ENCODE assay signal across 12 cellular contexts in the genomic region with DNA sequence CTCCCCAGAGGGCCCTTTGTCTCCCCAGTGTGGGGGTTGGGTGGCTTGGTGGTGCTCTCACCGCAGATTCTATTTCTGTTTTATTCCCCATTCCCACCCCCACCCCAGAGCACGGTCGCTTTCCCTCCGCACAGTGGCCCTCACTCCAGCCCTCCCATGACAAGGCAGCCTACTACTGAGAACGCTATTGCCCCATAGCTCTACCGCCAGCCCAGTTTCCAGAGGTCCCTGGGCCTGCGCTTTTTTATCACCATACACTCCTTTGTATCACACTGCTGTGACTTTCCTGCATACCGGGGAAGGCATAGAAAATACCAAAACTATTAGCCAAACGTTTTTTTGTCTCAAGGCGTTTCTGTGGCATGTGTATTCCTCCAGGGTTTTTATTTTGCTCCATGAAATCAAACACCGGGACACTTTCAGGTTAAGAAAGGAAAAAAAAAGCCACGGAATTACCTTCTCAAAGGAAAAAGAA. TPM values are rescaled to one million over a fixed set of nuclear protein-coding genes. Genes with fewer than 3 reads are reported as not detected.
A peak's percentile ranks its signal among the peaks of the same experiment; 100 is the strongest.
DNase-seq lines count a peak whose midpoint lies in the region; ATAC-seq and TF ChIP-seq lines count a peak whose summit lies in the region.
"Had no signal": no experiment of that assay in that cellular context is flagged by ENCODE, and none has a peak within 500 bp of the region (broad histone marks: within the 10 kb centered on the region; RNA-seq: fewer than 3 reads in every experiment).

No MANE protein-coding gene starts in this region.

- no peak overlapping the region for H3K27ac Mint-ChIP-seq in naive thymus-derived CD4-positive, alpha-beta T cell
- no peak overlapping the region for H3K27ac Mint-ChIP-seq in activated CD4-positive, alpha-beta T cell treated with anti-CD3 and anti-CD28 coated beads, Interleukin-2, amount 10 ng/mL, durations not matched to agents 24 days and 14 days

- ATAC-seq in naive thymus-derived CD4-positive, alpha-beta T cell = no peak
- no peak for ATAC-seq in upper lobe of left lung (ENCODE audit: low FRiP score in 2 of 2)

- H3K4me3 ChIP-seq in BLaER1 treated with 17β-estradiol and CSF1 and Interleukin-3, amounts not matched to agents 10 nM and 100 nM = peak overlapping the region in 5 of 10 experiments; percentile 57 to 73 (median 65); a peak in 8 of 20 replicates
- peak overlapping the region; percentile 77 for H3K4me3 ChIP-seq in HUES48 (ENCODE audit: low read depth, low read length)
- no peak overlapping the region for H3K4me3 ChIP-seq in naive thymus-derived CD4-positive, alpha-beta T cell (ENCODE audit: low read length)
- no peak overlapping the region for H3K4me3 ChIP-seq in upper lobe of left lung
- H3K4me3 ChIP-seq: ovary had no signal

- no peaks in the 10 kb centered on the region for H3K36me3 ChIP-seq in BLaER1 treated with 17β-estradiol and CSF1 and Interleukin-3, amounts not matched to agents 10 nM and 100 nM
- H3K36me3 ChIP-seq in HUES48 (ENCODE audit: control insufficient read depth, insufficient read depth, low read length) (no peaks in the 10 kb centered on the region), upper lobe of left lung (no peaks in the 10 kb centered on the region)
- H3K36me3 ChIP-seq in naive thymus-derived CD4-positive, alpha-beta T cell (ENCODE audit: control insufficient read depth in 2 of 3, insufficient read depth in 3 of 3, low read length in 3 of 3) = no peaks in the 10 kb centered on the region
- H3K36me3 ChIP-seq: ovary had no signal

- CTCF ChIA-PET in naive thymus-derived CD4-positive, alpha-beta T cell (lab: Charles Lee) = no interaction called here

- TF ChIP-seq EP300 in upper lobe of left lung (IDR thresholded peaks at IDR 0.05) = no peak

- peaks cover 39 to 71% (median 65%) of the 10 kb centered on the region in 5 donors for H3K27me3 Mint-ChIP-seq in naive thymus-derived CD4-positive, alpha-beta T cell
- peaks cover 34% of the 10 kb centered on the region for H3K27me3 Mint-ChIP-seq in activated CD4-positive, alpha-beta T cell treated with anti-CD3 and anti-CD28 coated beads, Interleukin-2, amount 10 ng/mL, durations not matched to agents 24 days and 14 days

- peak overlapping the region in 9 of 10 donors; percentile 24 to 72 (median 59) for H3K4me3 Mint-ChIP-seq in naive thymus-derived CD4-positive, alpha-beta T cell
- no peak overlapping the region for H3K4me3 Mint-ChIP-seq in activated CD4-positive, alpha-beta T cell treated with anti-CD3 and anti-CD28 coated beads, Interleukin-2, amount 10 ng/mL, durations not matched to agents 24 days and 14 days

- WGBS in upper lobe of left lung, 2 donors = 18 to 27% methylated on average over 11 to 12 of the region's 12 CpGs

- peaks cover 0 to 10% (median 0%) of the 10 kb centered on the region in 11 donors for H3K9me3 Mint-ChIP-seq in naive thymus-derived CD4-positive, alpha-beta T cell
- H3K9me3 Mint-ChIP-seq in activated CD4-positive, alpha-beta T cell treated with anti-CD3 and anti-CD28 coated beads, Interleukin-2, amount 10 ng/mL, durations not matched to agents 24 days and 14 days = no peaks in the 10 kb centered on the region

- H3K27ac ChIP-seq in BLaER1 treated with 17β-estradiol and CSF1 and Interleukin-3, amounts not matched to agents 10 nM and 100 nM = no peak overlapping the region
- H3K27ac ChIP-seq in HUES48 (ENCODE audit: low read depth, low read length) = no peak overlapping the region
- no peak overlapping the region for H3K27ac ChIP-seq in naive thymus-derived CD4-positive, alpha-beta T cell (ENCODE audit: low read depth, low read length)
- H3K27ac ChIP-seq in upper lobe of left lung = no peak overlapping the region
- H3K27ac ChIP-seq: ovary had no signal

- peak overlapping the region; percentile 89 to 98 (median 96) for H3K4me2 ChIP-seq in BLaER1 treated with 17β-estradiol and CSF1 and Interleukin-3, amounts not matched to agents 10 nM and 100 nM

- TF ChIP-seq CTCF in upper lobe of left lung (IDR thresholded peaks at IDR 0.05) = no peak

- intact Hi-C loops in naive thymus-derived CD4-positive, alpha-beta T cell (cut with micrococcal nuclease) = no loop called here
- intact Hi-C loops in activated CD4-positive, alpha-beta T cell treated with anti-CD3 and anti-CD28 coated beads, Interleukin-2, amount 10 ng/mL, durations not matched to agents 24 days and 14 days (cut with micrococcal nuclease) = no loop called here

- peaks cover 0 to 19% (median 10%) of the 10 kb centered on the region in 7 donors for H3K4me1 Mint-ChIP-seq in naive thymus-derived CD4-positive, alpha-beta T cell
- H3K4me1 Mint-ChIP-seq in activated CD4-positive, alpha-beta T cell treated with anti-CD3 and anti-CD28 coated beads, Interleukin-2, amount 10 ng/mL, durations not matched to agents 24 days and 14 days = no peaks in the 10 kb centered on the region

- H3K4me1 ChIP-seq in BLaER1 treated with 17β-estradiol and CSF1 and Interleukin-3, amounts not matched to agents 10 nM and 100 nM = peaks cover 0 to 9% (median 7%) of the 10 kb centered on the region in 10 experiments; a peak in 11 of 20 replicates
- H3K4me1 ChIP-seq in HUES48 (ENCODE audit: control insufficient read depth, insufficient read depth, low read length) (peaks cover 7% of the 10 kb centered on the region), upper lobe of left lung (peaks cover 3 to 14% (median 7%) of the 10 kb centered on the region in 4 donors)
- H3K4me1 ChIP-seq in naive thymus-derived CD4-positive, alpha-beta T cell (ENCODE audit: control insufficient read depth in 2 of 2, insufficient read depth in 2 of 2, low read length in 2 of 2) = no peaks in the 10 kb centered on the region

- peaks cover 0 to 43% (median 9%) of the 10 kb centered on the region in 11 experiments; a peak in 12 of 22 replicates for H4K20me1 ChIP-seq in BLaER1 treated with 17β-estradiol and CSF1 and Interleukin-3, amounts not matched to agents 10 nM and 100 nM

- no peak overlapping the region for H3K9ac ChIP-seq in BLaER1 treated with 17β-estradiol and CSF1 and Interleukin-3, amounts not matched to agents 10 nM and 100 nM
- H3K9ac ChIP-seq in HUES48 (ENCODE audit: low read depth, low read length) = no peak overlapping the region

- TF ChIP-seq POLR2A in upper lobe of left lung (IDR thresholded peaks at IDR 0.05) = no peak

- DNase-seq in cerebellum (ENCODE audit: low spot score) (peak; percentile 58), cerebellar nuclear complex (lab: John Stamatoyannopoulos, UW) (no peak), T-helper 1 cell (no peak), upper lobe of left lung (no peak)
- no peak for DNase-seq in naive thymus-derived CD4-positive, alpha-beta T cell
- no peak for DNase-seq in activated CD4-positive, alpha-beta T cell treated with anti-CD3 and anti-CD28 coated beads, Interleukin-2, amount 10 ng/mL, durations not matched to agents 24 days and 14 days
- DNase-seq: activated effector memory CD4-positive, alpha-beta T cell treated with anti-CD3 and anti-CD28 coated beads, Interleukin-2, amount 50 U/mL, for 16 hours; ovary had no signal

- peaks cover 29 to 46% (median 36%) of the 10 kb centered on the region in 11 experiments for H3K27me3 ChIP-seq in BLaER1 treated with 17β-estradiol and CSF1 and Interleukin-3, amounts not matched to agents 10 nM and 100 nM
- H3K27me3 ChIP-seq in HUES48 (ENCODE audit: control insufficient read depth, insufficient read depth, low read length) (peaks cover 29% of the 10 kb centered on the region), upper lobe of left lung (peaks cover 0 to 21% (median 10%) of the 10 kb centered on the region in 4 donors)
- H3K27me3 ChIP-seq in naive thymus-derived CD4-positive, alpha-beta T cell (ENCODE audit: control insufficient read depth in 2 of 2, insufficient read depth in 2 of 2, low read length in 2 of 2) = peaks cover 0 to 9% of the 10 kb centered on the region in 2 donors
- H3K27me3 ChIP-seq: ovary had no signal

- no peaks in the 10 kb centered on the region for H3K9me3 ChIP-seq in BLaER1 treated with 17β-estradiol and CSF1 and Interleukin-3, amounts not matched to agents 10 nM and 100 nM (replicated peaks in 1 of 11)
- H3K9me3 ChIP-seq in HUES48 (ENCODE audit: control insufficient read depth, insufficient read depth, low read length) = no peaks in the 10 kb centered on the region
- H3K9me3 ChIP-seq in naive thymus-derived CD4-positive, alpha-beta T cell (ENCODE audit: control insufficient read depth in 2 of 3, low read length in 3 of 3) = no peaks in the 10 kb centered on the region
- no peaks in the 10 kb centered on the region for H3K9me3 ChIP-seq in upper lobe of left lung
- H3K9me3 ChIP-seq: ovary had no signal

- peaks cover 0 to 4% (median 0%) of the 10 kb centered on the region in 5 donors for H3K36me3 Mint-ChIP-seq in naive thymus-derived CD4-positive, alpha-beta T cell
- no peaks in the 10 kb centered on the region for H3K36me3 Mint-ChIP-seq in activated CD4-positive, alpha-beta T cell treated with anti-CD3 and anti-CD28 coated beads, Interleukin-2, amount 10 ng/mL, durations not matched to agents 24 days and 14 days (ENCODE audit: low read depth)

- POLR2A ChIA-PET in naive thymus-derived CD4-positive, alpha-beta T cell (lab: Charles Lee) = no interaction called here

RNA-seq across cellular contexts. Expression of a gene that starts 1.4 kb away (rescaled TPM):
- total RNA-seq in cerebellum (25.7 TPM), upper lobe of left lung (not detected)
- not detected for total RNA-seq in naive thymus-derived CD4-positive, alpha-beta T cell
- polyA plus RNA-seq in naive thymus-derived CD4-positive, alpha-beta T cell = not detected
- total RNA-seq in activated CD4-positive, alpha-beta T cell treated with anti-CD3 and anti-CD28 coated beads, Interleukin-2, amount 10 ng/mL, durations not matched to agents 24 days and 14 days = not detected in 2 replicates
- total RNA-seq: left lobe of liver, ovary, SK-MEL-5 had no signal
- polyA plus RNA-seq: ovary had no signal

RNA-seq across cellular contexts. Expression of a gene that starts 27.9 kb away (rescaled TPM):
- total RNA-seq in cerebellum (not detected), upper lobe of left lung (not detected)
- total RNA-seq in naive thymus-derived CD4-positive, alpha-beta T cell = not detected
- not detected for polyA plus RNA-seq in naive thymus-derived CD4-positive, alpha-beta T cell
- total RNA-seq in activated CD4-positive, alpha-beta T cell treated with anti-CD3 and anti-CD28 coated beads, Interleukin-2, amount 10 ng/mL, durations not matched to agents 24 days and 14 days = not detected in 2 replicates
- total RNA-seq: left lobe of liver, ovary, SK-MEL-5 had no signal
- polyA plus RNA-seq: ovary had no signal

Comparison
In these comparisons a context has a peak if more than half of its experiments do, and no peak if none do; other contexts are left out.
1. RNA of a gene that starts 1.4 kb away (total RNA-seq): 25.7 TPM in cerebellum (single experiment); not detected in naive thymus-derived CD4-positive, alpha-beta T cell, not detected in activated CD4-positive, alpha-beta T cell treated with anti-CD3 and anti-CD28 coated beads, Interleukin-2, amount 10 ng/mL, durations not matched to agents 24 days and 14 days and not detected in upper lobe of left lung; every median in the first group is over 10 times any median in the second.